Comparison of ENCODE assay signal across 1 cellular context in genomic region chr12:79934309-79935020, GRCh38.
TF ChIP-seq lines count a peak whose summit lies in the region.

No MANE protein-coding gene starts in this region.

TF ChIP-seq in HepG2, 621 proteins besides CTCF, POLR2A, EP300 and RAD21 (continued from another document and continues in another):
- TF ChIP-seq SUZ12 (IDR thresholded peaks at IDR 0.05; ENCODE audit: low read depth, low read length) (no peak), PBX3 (CRISPR knock-in tag; IDR thresholded peaks at IDR 0.05; ENCODE audit: borderline replicate concordance) (peak; percentile 48; the same call in 1 of the 2 replicates), SMYD3 (CRISPR knock-in tag; IDR thresholded peaks at IDR 0.05) (no peak), ZNF335 (CRISPR knock-in tag; IDR thresholded peaks at IDR 0.05) (0 out of 2 replicates have a peak, but pooled peaks have one; percentile 11), ZNF263 (CRISPR knock-in tag; IDR thresholded peaks at IDR 0.05) (0 out of 2 replicates have a peak, but pooled peaks have one; percentile 21), NPAS2 (CRISPR knock-in tag; IDR thresholded peaks at IDR 0.05; ENCODE audit: borderline replicate concordance) (no peak), HOXD1 (CRISPR knock-in tag; IDR thresholded peaks at IDR 0.05) (no peak), DDIT3 (CRISPR knock-in tag; IDR thresholded peaks at IDR 0.05) (no peak), ZBTB44 (CRISPR knock-in tag; IDR thresholded peaks at IDR 0.05) (no peak), ZBTB7A (CRISPR knock-in tag; IDR thresholded peaks at IDR 0.05) (peak; percentile 48; the same call in 1 of the 2 replicates), THAP9 (CRISPR knock-in tag; IDR thresholded peaks at IDR 0.05; ENCODE audit: borderline replicate concordance) (peak; percentile 73; the same call in 1 of the 2 replicates), TCF7L2 (IDR thresholded peaks at IDR 0.05; ENCODE audit: low read depth, low read length) (no peak), MED13 (CRISPR knock-in tag; IDR thresholded peaks at IDR 0.05) (peak; percentile 58), SRY (CRISPR knock-in tag; IDR thresholded peaks at IDR 0.05) (no peak), NCOA1 (CRISPR knock-in tag; IDR thresholded peaks at IDR 0.05) (no peak), ZNF205 (CRISPR knock-in tag; IDR thresholded peaks at IDR 0.05) (no peak), ZNF264 (CRISPR knock-in tag; IDR thresholded peaks at IDR 0.05) (0 out of 2 replicates have a peak, but pooled peaks have one; percentile 8), ZNF709 (CRISPR knock-in tag; IDR thresholded peaks at IDR 0.05) (0 out of 2 replicates have a peak, but pooled peaks have one; percentile 10), ZFP41 (CRISPR knock-in tag; IDR thresholded peaks at IDR 0.05; ENCODE audit: borderline replicate concordance) (peak; percentile 40; the same call in 1 of the 2 replicates), PATZ1 (CRISPR knock-in tag; IDR thresholded peaks at IDR 0.05) (peak; percentile 68; the same call in 1 of the 2 replicates), ARID4A (CRISPR knock-in tag; IDR thresholded peaks at IDR 0.05; ENCODE audit: borderline replicate concordance) (no peak; the same call in 1 of the 2 replicates), ZNF839 (CRISPR knock-in tag; IDR thresholded peaks at IDR 0.05; ENCODE audit: borderline replicate concordance) (no peak), TAF15 (IDR thresholded peaks at IDR 0.05; ENCODE audit: low read depth, low read length, poor library complexity, severe bottlenecking) (no peak), ZNF501 (CRISPR knock-in tag; IDR thresholded peaks at IDR 0.05) (no peak; the same call in 1 of the 2 replicates), ZNF766 (CRISPR knock-in tag; IDR thresholded peaks at IDR 0.05; ENCODE audit: borderline replicate concordance) (no peak), THAP11 (CRISPR knock-in tag; IDR thresholded peaks at IDR 0.05) (no peak), CSRNP1 (CRISPR knock-in tag; IDR thresholded peaks at IDR 0.05) (no peak), SPEN (CRISPR knock-in tag; IDR thresholded peaks at IDR 0.05; ENCODE audit: low read depth) (0 out of 2 replicates have a peak, but pooled peaks have one; percentile 5), ZNF441 (CRISPR knock-in tag; IDR thresholded peaks at IDR 0.05; ENCODE audit: borderline replicate concordance) (no peak; the same call in 1 of the 2 replicates), MAZ (IDR thresholded peaks at IDR 0.05; ENCODE audit: borderline replicate concordance, low read depth, low read length) (0 out of 2 replicates have a peak, but pooled peaks have one; percentile 30), MAZ (CRISPR knock-in tag; IDR thresholded peaks at IDR 0.05; ENCODE audit: low read depth) (no peak; the same call in 1 of the 2 replicates), ZNF775 (CRISPR knock-in tag; IDR thresholded peaks at IDR 0.05; ENCODE audit: borderline replicate concordance) (no peak), ZNF24 (IDR thresholded peaks at IDR 0.05) (no peak), THYN1 (CRISPR knock-in tag; IDR thresholded peaks at IDR 0.05; ENCODE audit: borderline replicate concordance, low read depth) (0 out of 2 replicates have a peak, but pooled peaks have one; percentile 32), RBM22 (optimal IDR thresholded peaks at IDR 0.05; ENCODE audit: low read length) (no peak), SOX13 (IDR thresholded peaks at IDR 0.05) (no peak), SOX13 (CRISPR knock-in tag; conservative IDR thresholded peaks at IDR 0.05 in 1 of 2, IDR thresholded peaks at IDR 0.05 in 1 of 2) (no peak), ZSCAN12 (CRISPR knock-in tag; IDR thresholded peaks at IDR 0.05) (no peak), UBTF (CRISPR knock-in tag; IDR thresholded peaks at IDR 0.05) (peak; percentile 72), ZFAT (CRISPR knock-in tag; conservative IDR thresholded peaks at IDR 0.05) (no peak), ZNF574 (CRISPR knock-in tag; IDR thresholded peaks at IDR 0.05) (no peak)
